2 cellular contexts compared by ENCODE assay signal in the genomic region with DNA sequence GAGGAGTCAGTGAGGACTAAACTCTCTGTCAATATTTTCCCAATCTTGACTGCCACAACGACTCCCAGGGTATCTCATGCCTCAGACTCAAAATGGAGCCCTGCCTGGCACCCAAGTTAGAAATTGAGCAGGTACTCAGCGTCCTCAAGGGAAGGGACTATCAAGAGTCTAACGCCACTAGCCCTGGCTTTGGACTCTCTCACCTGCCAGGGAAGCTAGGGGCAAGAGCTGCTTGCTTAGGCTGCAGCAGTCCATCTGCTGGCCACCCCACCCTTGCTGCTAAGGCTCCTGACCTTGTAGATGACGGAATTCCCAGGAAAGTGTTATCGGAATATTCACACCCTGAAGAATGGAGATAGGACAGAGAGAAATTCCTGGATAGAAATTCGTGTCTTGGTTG.
A peak's percentile ranks its signal among the peaks of the same experiment; 100 is the strongest.
TF ChIP-seq lines count a peak whose summit lies in the region.

No MANE protein-coding gene starts in this region.

TF ChIP-seq in GM23338, 12 proteins besides CTCF, POLR2A, EP300 and RAD21:
- TF ChIP-seq STAT1 (IDR thresholded peaks at IDR 0.05; ENCODE audit: unreplicated experiment) (no peak), REST (IDR thresholded peaks at IDR 0.05; ENCODE audit: unreplicated experiment) (no peak), POLR2AphosphoS5 (IDR thresholded peaks at IDR 0.05; ENCODE audit: low read depth) (no peak), CREB1 (CRISPR knock-in tag; IDR thresholded peaks at IDR 0.05; ENCODE audit: low read depth) (no peak), EZH2 (IDR thresholded peaks at IDR 0.05; ENCODE audit: low read depth, unreplicated experiment) (no peak)
- TF ChIP-seq, protein P1, sequence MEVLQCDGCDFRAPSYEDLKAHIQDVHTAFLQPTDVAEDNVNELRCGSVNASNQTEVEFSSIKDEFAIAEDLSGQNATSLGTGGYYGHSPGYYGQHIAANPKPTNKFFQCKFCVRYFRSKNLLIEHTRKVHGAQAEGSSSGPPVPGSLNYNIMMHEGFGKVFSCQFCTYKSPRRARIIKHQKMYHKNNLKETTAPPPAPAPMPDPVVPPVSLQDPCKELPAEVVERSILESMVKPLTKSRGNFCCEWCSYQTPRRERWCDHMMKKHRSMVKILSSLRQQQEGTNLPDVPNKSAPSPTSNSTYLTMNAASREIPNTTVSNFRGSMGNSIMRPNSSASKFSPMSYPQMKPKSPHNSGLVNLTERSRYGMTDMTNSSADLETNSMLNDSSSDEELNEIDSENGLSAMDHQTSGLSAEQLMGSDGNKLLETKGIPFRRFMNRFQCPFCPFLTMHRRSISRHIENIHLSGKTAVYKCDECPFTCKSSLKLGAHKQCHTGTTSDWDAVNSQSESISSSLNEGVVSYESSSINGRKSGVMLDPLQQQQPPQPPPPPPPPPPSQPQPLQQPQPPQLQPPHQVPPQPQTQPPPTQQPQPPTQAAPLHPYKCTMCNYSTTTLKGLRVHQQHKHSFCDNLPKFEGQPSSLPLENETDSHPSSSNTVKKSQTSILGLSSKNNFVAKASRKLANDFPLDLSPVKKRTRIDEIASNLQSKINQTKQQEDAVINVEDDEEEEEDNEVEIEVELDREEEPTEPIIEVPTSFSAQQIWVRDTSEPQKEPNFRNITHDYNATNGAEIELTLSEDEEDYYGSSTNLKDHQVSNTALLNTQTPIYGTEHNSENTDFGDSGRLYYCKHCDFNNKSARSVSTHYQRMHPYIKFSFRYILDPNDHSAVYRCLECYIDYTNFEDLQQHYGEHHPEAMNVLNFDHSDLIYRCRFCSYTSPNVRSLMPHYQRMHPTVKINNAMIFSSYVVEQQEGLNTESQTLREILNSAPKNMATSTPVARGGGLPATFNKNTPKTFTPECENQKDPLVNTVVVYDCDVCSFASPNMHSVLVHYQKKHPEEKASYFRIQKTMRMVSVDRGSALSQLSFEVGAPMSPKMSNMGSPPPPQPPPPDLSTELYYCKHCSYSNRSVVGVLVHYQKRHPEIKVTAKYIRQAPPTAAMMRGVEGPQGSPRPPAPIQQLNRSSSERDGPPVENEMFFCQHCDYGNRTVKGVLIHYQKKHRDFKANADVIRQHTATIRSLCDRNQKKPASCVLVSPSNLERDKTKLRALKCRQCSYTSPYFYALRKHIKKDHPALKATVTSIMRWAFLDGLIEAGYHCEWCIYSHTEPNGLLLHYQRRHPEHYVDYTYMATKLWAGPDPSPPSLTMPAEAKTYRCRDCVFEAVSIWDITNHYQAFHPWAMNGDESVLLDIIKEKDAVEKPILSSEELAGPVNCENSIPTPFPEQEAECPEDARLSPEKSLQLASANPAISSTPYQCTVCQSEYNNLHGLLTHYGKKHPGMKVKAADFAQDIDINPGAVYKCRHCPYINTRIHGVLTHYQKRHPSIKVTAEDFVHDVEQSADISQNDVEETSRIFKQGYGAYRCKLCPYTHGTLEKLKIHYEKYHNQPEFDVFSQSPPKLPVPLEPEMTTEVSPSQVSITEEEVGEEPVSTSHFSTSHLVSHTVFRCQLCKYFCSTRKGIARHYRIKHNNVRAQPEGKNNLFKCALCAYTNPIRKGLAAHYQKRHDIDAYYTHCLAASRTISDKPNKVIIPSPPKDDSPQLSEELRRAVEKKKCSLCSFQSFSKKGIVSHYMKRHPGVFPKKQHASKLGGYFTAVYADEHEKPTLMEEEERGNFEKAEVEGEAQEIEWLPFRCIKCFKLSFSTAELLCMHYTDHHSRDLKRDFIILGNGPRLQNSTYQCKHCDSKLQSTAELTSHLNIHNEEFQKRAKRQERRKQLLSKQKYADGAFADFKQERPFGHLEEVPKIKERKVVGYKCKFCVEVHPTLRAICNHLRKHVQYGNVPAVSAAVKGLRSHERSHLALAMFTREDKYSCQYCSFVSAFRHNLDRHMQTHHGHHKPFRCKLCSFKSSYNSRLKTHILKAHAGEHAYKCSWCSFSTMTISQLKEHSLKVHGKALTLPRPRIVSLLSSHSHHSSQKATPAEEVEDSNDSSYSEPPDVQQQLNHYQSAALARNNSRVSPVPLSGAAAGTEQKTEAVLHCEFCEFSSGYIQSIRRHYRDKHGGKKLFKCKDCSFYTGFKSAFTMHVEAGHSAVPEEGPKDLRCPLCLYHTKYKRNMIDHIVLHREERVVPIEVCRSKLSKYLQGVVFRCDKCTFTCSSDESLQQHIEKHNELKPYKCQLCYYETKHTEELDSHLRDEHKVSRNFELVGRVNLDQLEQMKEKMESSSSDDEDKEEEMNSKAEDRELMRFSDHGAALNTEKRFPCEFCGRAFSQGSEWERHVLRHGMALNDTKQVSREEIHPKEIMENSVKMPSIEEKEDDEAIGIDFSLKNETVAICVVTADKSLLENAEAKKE (CRISPR knock-in tag; IDR thresholded peaks at IDR 0.05): no peak

TF ChIP-seq in H1, 55 proteins besides CTCF, POLR2A, EP300 and RAD21:
- peak; percentile 70 for TF ChIP-seq EZH2 (IDR thresholded peaks at IDR 0.05; ENCODE audit: low read depth, low read length, severe bottlenecking)
- 0 out of 2 replicates have a peak, but pooled peaks have one; percentile 1 for TF ChIP-seq SP1 (IDR thresholded peaks at IDR 0.05; ENCODE audit: low read depth, low read length)
- peak; percentile 51 for TF ChIP-seq SUZ12 (IDR thresholded peaks at IDR 0.05; ENCODE audit: low read length)
- no peak for TF ChIP-seq POLR2AphosphoS5 (IDR thresholded peaks at IDR 0.05; ENCODE audit: low read depth, low read length)
